18 cellular contexts compared by ENCODE assay signal in the genomic region with DNA sequence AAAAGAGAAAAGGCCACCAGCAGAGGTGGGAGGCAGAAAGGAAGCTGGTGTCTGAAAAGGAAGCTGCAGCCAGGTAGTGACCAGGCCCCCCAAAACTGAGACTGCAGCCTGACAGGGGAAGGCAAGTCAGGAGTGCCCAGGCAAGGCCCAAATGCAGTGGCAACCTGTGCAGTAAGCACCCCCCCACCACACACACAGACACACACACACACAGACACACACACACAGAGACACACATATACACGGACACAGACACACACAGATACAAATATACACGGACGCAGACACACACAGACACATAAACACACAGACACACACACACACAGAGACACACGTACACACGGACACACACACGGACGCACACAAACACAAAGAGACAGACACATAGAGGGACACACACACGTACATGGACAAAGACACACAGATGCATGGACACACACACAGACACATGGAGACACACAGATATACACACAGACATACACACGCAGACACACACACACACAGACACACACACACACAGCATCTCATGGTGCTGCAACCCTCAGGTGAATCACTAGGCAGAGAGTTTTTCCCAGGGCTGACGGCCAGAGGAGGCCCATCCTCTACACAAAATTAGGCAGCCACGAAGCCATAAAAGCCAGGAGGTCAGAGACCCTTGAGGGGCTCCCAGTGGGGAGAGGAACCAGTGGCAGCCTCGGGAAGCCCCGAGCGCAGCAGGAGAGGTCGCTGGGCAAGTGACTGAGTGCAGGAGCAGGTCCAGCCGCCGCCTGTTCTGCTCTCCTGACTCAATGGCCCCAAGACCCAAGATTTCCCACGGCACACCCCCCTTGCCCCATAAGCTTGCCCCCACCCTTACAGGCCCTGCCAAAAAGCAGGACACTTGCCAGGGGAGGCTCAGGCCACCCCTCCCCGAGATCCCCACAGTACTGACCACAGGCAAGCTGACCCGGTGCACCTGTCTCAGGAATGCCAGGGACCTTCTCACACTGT. TPM values are rescaled to one million over a fixed set of nuclear protein-coding genes. Genes with fewer than 3 reads are reported as not detected.
DNase-seq lines count a peak whose midpoint lies in the region; ATAC-seq and TF ChIP-seq lines count a peak whose summit lies in the region.
"Had no signal": no experiment of that assay in that cellular context is flagged by ENCODE, and none has a peak within 500 bp of the region (broad histone marks: within the 10 kb centered on the region; RNA-seq: fewer than 3 reads in every experiment).

No MANE protein-coding gene starts in this region.

- H3K27me3 ChIP-seq in MM.1S (replicated peaks; ENCODE audit: insufficient read depth, low read length) (no peaks in the 10 kb centered on the region), duodenal mucosa (ENCODE audit: control insufficient read depth in 1 of 2, insufficient read depth in 2 of 2, low read length in 2 of 2) (no peaks in the 10 kb centered on the region), lower lobe of right lung (ENCODE audit: low read depth) (peaks cover 12% of the 10 kb centered on the region), suprapubic skin (no peaks in the 10 kb centered on the region)
- H3K27me3 ChIP-seq: right atrium auricular region had no signal

- no peak for TF ChIP-seq EP300 in suprapubic skin (IDR thresholded peaks at IDR 0.05)

- H3K9ac ChIP-seq in MM.1S (ENCODE audit: low read length): peak overlapping the region; percentile 92; the same call in 1 of the 2 replicates
- peak overlapping the region; percentile 20 to 48 for H3K9ac ChIP-seq in duodenal mucosa (ENCODE audit: low read depth in 1 of 2, low read length in 2 of 2)

- no peaks in the 10 kb centered on the region for H4K20me1 ChIP-seq in MM.1S (ENCODE audit: insufficient read depth, low read length)

- no peak for DNase-seq in MM.1S
- no peak for DNase-seq in lower lobe of right lung
- DNase-seq in suprapubic skin (ENCODE audit: low spot score in 2 of 2): peak in 1 of 2 donors; percentile 56
- DNase-seq in activated gamma-delta T cell (lab: John Stamatoyannopoulos, UW): no peak
- DNase-seq: COR-L47, heart right ventricle, immature natural killer cell, KBM-7, NCI-H2081, NCI-H526, T-helper 17 cell had no signal

- intact Hi-C loops in lower lobe of right lung (cut with DNase I): no loop called here

- H3K27ac ChIP-seq in MM.1S (ENCODE audit: low read length) (peak overlapping the region; percentile 98; the same call in 1 of the 2 replicates), duodenal mucosa (ENCODE audit: low read depth, low read length) (peak overlapping the region; percentile 24), lower lobe of right lung (peak overlapping the region; percentile 70), suprapubic skin (peak overlapping the region; percentile 98)
- H3K27ac ChIP-seq: heart right ventricle, HL-60, neutrophil, right atrium auricular region had no signal

- H3K9me3 ChIP-seq in MM.1S (replicated peaks; ENCODE audit: insufficient read depth, low read length) (no peaks in the 10 kb centered on the region), duodenal mucosa (ENCODE audit: control insufficient read depth in 1 of 2, low read length in 2 of 2) (no peaks in the 10 kb centered on the region), lower lobe of right lung (no peaks in the 10 kb centered on the region), suprapubic skin (no peaks in the 10 kb centered on the region)
- H3K9me3 ChIP-seq: heart right ventricle, neutrophil, right atrium auricular region had no signal

- H3K4me3 ChIP-seq in MM.1S (ENCODE audit: low read length) (peak overlapping the region; percentile 92; the same call in 1 of the 2 replicates), duodenal mucosa (ENCODE audit: low read depth in 1 of 2, low read length in 2 of 2) (no peak overlapping the region), lower lobe of right lung (no peak overlapping the region), suprapubic skin (peak overlapping the region; percentile 92)
- H3K4me3 ChIP-seq: heart right ventricle, right atrium auricular region had no signal

- peaks cover 98% of the 10 kb centered on the region for H3F3A ChIP-seq in MM.1S (ENCODE audit: insufficient read depth, low read length)

- H3K4me2 ChIP-seq in MM.1S (ENCODE audit: low read depth, low read length): peak overlapping the region; percentile 93

- 79% methylated on average over 16 of the region's 20 CpGs for WGBS in suprapubic skin

- ATAC-seq in lower lobe of right lung (no peak), GM18511 (IDR thresholded peaks at IDR 0.05; ENCODE audit: unreplicated experiment) (no peak), HG03025 (IDR thresholded peaks at IDR 0.05; ENCODE audit: low FRiP score, unreplicated experiment) (no peak), HG03565 (IDR thresholded peaks at IDR 0.05; ENCODE audit: unreplicated experiment) (no peak)
- ATAC-seq: heart right ventricle, T-helper 17 cell had no signal

- H3K9me2 ChIP-seq in MM.1S (replicated peaks; ENCODE audit: insufficient read depth, low read length): no peaks in the 10 kb centered on the region

- H2AFZ ChIP-seq in MM.1S (ENCODE audit: low read length): no peak overlapping the region

- no peak for TF ChIP-seq CTCF in MM.1S (IDR thresholded peaks at IDR 0.05; ENCODE audit: low read length)
- TF ChIP-seq CTCF in lower lobe of right lung (IDR thresholded peaks at IDR 0.05): no peak
- TF ChIP-seq CTCF in suprapubic skin (IDR thresholded peaks at IDR 0.05): no peak

- H3K36me3 ChIP-seq in MM.1S (replicated peaks; ENCODE audit: insufficient read depth, low read length) (0 out of 2 replicates have a peak, but pooled peaks cover 6% of the 10 kb centered on the region), duodenal mucosa (ENCODE audit: control insufficient read depth in 1 of 2, insufficient read depth in 2 of 2, low read length in 2 of 2) (peaks cover 0 to 7% of the 10 kb centered on the region in 2 donors), lower lobe of right lung (no peaks in the 10 kb centered on the region), suprapubic skin (no peaks in the 10 kb centered on the region)
- H3K36me3 ChIP-seq: heart right ventricle, neutrophil, right atrium auricular region had no signal

- TF ChIP-seq POLR2A in suprapubic skin (IDR thresholded peaks at IDR 0.05): no peak

- H3K4me1 ChIP-seq in MM.1S (ENCODE audit: low read length): peaks cover 88% of the 10 kb centered on the region
- H3K4me1 ChIP-seq in duodenal mucosa (ENCODE audit: control insufficient read depth in 1 of 2, insufficient read depth in 2 of 2, low read length in 2 of 2): peaks cover 92 to 93% of the 10 kb centered on the region in 2 donors
- H3K4me1 ChIP-seq in lower lobe of right lung: peaks cover 32% of the 10 kb centered on the region
- H3K4me1 ChIP-seq in suprapubic skin: peaks cover 82% of the 10 kb centered on the region

- peaks cover 99% of the 10 kb centered on the region for H3K79me2 ChIP-seq in MM.1S (ENCODE audit: low read length)

RNA-seq across cellular contexts. Expression of gene SDC1, which starts 6.3 kb away (rescaled TPM):
- total RNA-seq in lower lobe of right lung (90.0 TPM), suprapubic skin (100 to 1,000 TPM; 258 to 892 (median 636) TPM)
- total RNA-seq: T-helper 17 cell had no signal

Comparison
In these comparisons a context has a peak if more than half of its experiments do, and no peak if none do; other contexts are left out.
1. H3K27ac ChIP-seq: peak in every context shown above with its lines; median percentile 98 in MM.1S; 98 in suprapubic skin; 70 in lower lobe of right lung; 24 in duodenal mucosa.
2. H3K4me3 ChIP-seq: peak in MM.1S (single experiment) and suprapubic skin (single experiment); none in duodenal mucosa (0 of 2) and lower lobe of right lung (single experiment).